Comparison of ENCODE assay signal across 19 cellular contexts in the genomic region with DNA sequence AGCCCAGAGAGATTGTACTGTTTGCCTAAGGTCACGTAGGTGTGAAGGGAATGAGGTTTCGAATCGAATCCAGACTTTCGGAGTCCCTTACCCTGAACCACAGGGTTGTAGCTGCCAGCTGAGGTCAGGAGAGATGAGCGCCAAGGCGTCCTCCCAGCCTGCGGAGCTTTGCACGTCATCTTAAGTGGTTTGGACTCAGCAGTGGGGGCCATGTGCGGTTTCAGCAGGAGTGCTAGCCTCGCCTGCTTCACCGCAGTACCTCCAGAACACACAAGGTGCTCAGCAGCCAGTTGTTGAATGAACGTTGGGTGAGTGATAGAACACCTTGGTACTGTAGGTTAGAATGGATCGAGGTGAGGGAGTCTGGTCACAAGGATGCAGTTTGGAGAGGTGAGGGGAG.
DNase-seq lines count a peak whose midpoint lies in the region; ATAC-seq and TF ChIP-seq lines count a peak whose summit lies in the region.
"Had no signal": no experiment of that assay in that cellular context is flagged by ENCODE, and none has a peak within 500 bp of the region (broad histone marks: within the 10 kb centered on the region; RNA-seq: fewer than 3 reads in every experiment).

No MANE protein-coding gene starts in this region.

- no peaks in the 10 kb centered on the region for H3K9me3 Mint-ChIP-seq in neural progenitor cell
- no peaks in the 10 kb centered on the region for H3K9me3 Mint-ChIP-seq in type B pancreatic cell
- H3K9me3 Mint-ChIP-seq: CD4-positive, alpha-beta T cell; IgD-negative memory B cell had no signal

- H3K27ac Mint-ChIP-seq in neural progenitor cell (peak overlapping the region; percentile 88), type B pancreatic cell (peak overlapping the region; percentile 11)
- H3K27ac Mint-ChIP-seq: CD4-positive, alpha-beta T cell had no signal

- peak overlapping the region; percentile 22 for H3K4me3 Mint-ChIP-seq in neural progenitor cell
- H3K4me3 Mint-ChIP-seq in type B pancreatic cell: no peak overlapping the region
- H3K4me3 Mint-ChIP-seq: CD4-positive, alpha-beta T cell; IgD-negative memory B cell had no signal

- TF ChIP-seq CTCF in right atrium auricular region (IDR thresholded peaks at IDR 0.05) (no peak), heart right ventricle (IDR thresholded peaks at IDR 0.05) (no peak), neural progenitor cell (IDR thresholded peaks at IDR 0.05) (no peak), type B pancreatic cell (conservative IDR thresholded peaks at IDR 0.05) (no peak)

- H4K20me1 ChIP-seq in neural progenitor cell (ENCODE audit: low read depth): peaks cover 80% of the 10 kb centered on the region

- no peak for ATAC-seq in heart right ventricle

- H3K36me3 Mint-ChIP-seq in neural progenitor cell: peaks cover 9% of the 10 kb centered on the region
- peaks cover 18% of the 10 kb centered on the region for H3K36me3 Mint-ChIP-seq in type B pancreatic cell

- peak overlapping the region; percentile 89 to 97 for H3K27ac ChIP-seq in right atrium auricular region
- H3K27ac ChIP-seq in heart right ventricle: peak overlapping the region in 4 of 10 donors; percentile 85 to 90 (median 87)
- peak overlapping the region; percentile 33 for H3K27ac ChIP-seq in caudate nucleus (ENCODE audit: low read depth, low read length)
- no peak overlapping the region for H3K27ac ChIP-seq in neural progenitor cell

- H3F3A ChIP-seq in neural progenitor cell (ENCODE audit: low read depth): no peaks in the 10 kb centered on the region

- H3K27me3 ChIP-seq in right atrium auricular region (no peaks in the 10 kb centered on the region), heart right ventricle (no peaks in the 10 kb centered on the region), neural progenitor cell (no peaks in the 10 kb centered on the region)
- H3K27me3 ChIP-seq: esophagus muscularis mucosa had no signal

- H3K79me2 ChIP-seq in neural progenitor cell (ENCODE audit: low read depth): no peaks in the 10 kb centered on the region

- peaks cover 0 to 94% of the 10 kb centered on the region in 2 donors for H3K4me1 ChIP-seq in right atrium auricular region
- H3K4me1 ChIP-seq in heart right ventricle: peaks cover 63 to 99% (median 90%) of the 10 kb centered on the region in 9 donors
- H3K4me1 ChIP-seq in neural progenitor cell: no peaks in the 10 kb centered on the region

- no peak overlapping the region for H3K4me2 ChIP-seq in neural progenitor cell

- H3K9ac ChIP-seq in neural progenitor cell: no peak overlapping the region

- H3K9me3 ChIP-seq in right atrium auricular region: no peaks in the 10 kb centered on the region
- no peaks in the 10 kb centered on the region for H3K9me3 ChIP-seq in heart right ventricle
- H3K9me3 ChIP-seq in neural progenitor cell (ENCODE audit: low read depth): no peaks in the 10 kb centered on the region
- H3K9me3 ChIP-seq: esophagus muscularis mucosa had no signal

- DNase-seq in right atrium auricular region (ENCODE audit: low spot score): no peak
- DNase-seq in heart right ventricle: no peak
- no peak for DNase-seq in caudate nucleus (lab: John Stamatoyannopoulos, UW)
- DNase-seq in neural progenitor cell (ENCODE audit: low spot score): no peak
- DNase-seq in type B pancreatic cell (ENCODE audit: extremely low spot score, unreplicated experiment): no peak
- DNase-seq in NCI-H446 (lab: John Stamatoyannopoulos, UW): no peak
- no peak for DNase-seq in stimulated activated naive CD4-positive, alpha-beta T cell treated with Interleukin-2 at 50 U/mL for 16 hours (lab: John Stamatoyannopoulos, UW)
- no peak for DNase-seq in NAMALWA (ENCODE audit: low spot score)
- DNase-seq: activated CD4-positive, alpha-beta T cell treated with anti-CD3 and anti-CD28 coated beads, Interleukin-2, amount 50 U/mL, for 1 hour; activated naive CD4-positive, alpha-beta T cell treated with Interleukin-2 at 50 U/mL for 16 hours; activated T-cell treated with anti-CD3 and anti-CD28 coated beads for 4 hours; CD4-positive, alpha-beta T cell; effector CD4-positive, alpha-beta T cell; midbrain; NCI-H1694 treated with DMSO at 0.1 percent for 48 hours; NCI-H774; Right ventricle myocardium superior had no signal

- H2AFZ ChIP-seq in neural progenitor cell (replicated peaks): no peak overlapping the region

- intact Hi-C loops in heart right ventricle (cut with DNase I): loop anchor here in 1 of 10 donors (5.0 kb wide), 1 partner anchor 50 kb away; no protein-coding TSS in a partner anchor

- H3K27me3 Mint-ChIP-seq in neural progenitor cell (ENCODE audit: insufficient read depth, low read depth) (peaks cover 8% of the 10 kb centered on the region), type B pancreatic cell (no peaks in the 10 kb centered on the region)
- H3K27me3 Mint-ChIP-seq: CD4-positive, alpha-beta T cell; IgD-negative memory B cell had no signal

- H3K4me1 Mint-ChIP-seq in neural progenitor cell (peaks cover 51% of the 10 kb centered on the region), type B pancreatic cell (ENCODE audit: unreplicated experiment) (peaks cover 45% of the 10 kb centered on the region)

- H3K4me3 ChIP-seq in right atrium auricular region (no peak overlapping the region), heart right ventricle (no peak overlapping the region), neural progenitor cell (no peak overlapping the region)
- H3K4me3 ChIP-seq: esophagus muscularis mucosa had no signal

- 72 to 74% methylated on average over 13 of the region's 13 CpGs for WGBS in heart right ventricle, 2 donors

- H3K36me3 ChIP-seq in right atrium auricular region (peaks cover 8% of the 10 kb centered on the region), heart right ventricle (peaks cover 0 to 38% (median 9%) of the 10 kb centered on the region in 9 donors), neural progenitor cell (no peaks in the 10 kb centered on the region)
